ENCODE assay signal across 16 cellular contexts in genomic region chr19:54495284-54495683, GRCh38. TPM values are rescaled to one million over a fixed set of nuclear protein-coding genes. Genes with fewer than 3 reads are reported as not detected.
DNase-seq lines count a peak whose midpoint lies in the region; ATAC-seq, FAIRE-seq and TF ChIP-seq lines count a peak whose summit lies in the region.
"Not testable (repeated sequence)": the region's sequence is repeated elsewhere in the genome, so short reads cannot be mapped to it uniquely, and the experiment has no call there.
"Had no signal": no experiment of that assay in that cellular context is flagged by ENCODE, and none has a peak within 500 bp of the region (broad histone marks: within the 10 kb centered on the region; RNA-seq: fewer than 3 reads in every experiment).

No MANE protein-coding gene starts in this region.

- 37% methylated on average over 5 of the region's 5 CpGs for WGBS in GM12878 (ENCODE audit: insufficient coverage, insufficient replicate concordance, low lambda C conversion rate, missing lambda C conversion rate)

- in situ Hi-C loops in GM12878 (cut with MboI): not testable (repeated sequence)

- H3K27ac Mint-ChIP-seq in effector memory CD8-positive, alpha-beta T cell; memory B cell: not testable (repeated sequence)

- not testable (repeated sequence) for TF ChIP-seq RAD21 in GM12878 (IDR thresholded peaks at IDR 0.05; ENCODE audit: insufficient read depth, low read depth, low read length)

- not testable (repeated sequence) for H3K79me2 ChIP-seq in DND-41 (ENCODE audit: insufficient read depth, low read length); GM12878 (ENCODE audit: control insufficient read depth, insufficient read depth, low read length); osteoblast (ENCODE audit: insufficient read depth, low read length)

- H3K4me2 ChIP-seq in BLaER1 treated with 17β-estradiol and CSF1 and Interleukin-3, amounts not matched to agents 10 nM and 100 nM: peak overlapping the region in 7 of 11 experiments; percentile 12 to 49 (median 33); a peak in 12 of 22 replicates
- H3K4me2 ChIP-seq in DND-41 (ENCODE audit: insufficient read depth, low read length); GM12878 (ENCODE audit: control insufficient read depth, insufficient read depth); osteoblast (ENCODE audit: insufficient read depth, low read length): not testable (repeated sequence)

- peaks cover 10 to 52% of the 10 kb centered on the region in 2 donors for H3K27me3 Mint-ChIP-seq in effector memory CD8-positive, alpha-beta T cell
- peaks cover 34% of the 10 kb centered on the region for H3K27me3 Mint-ChIP-seq in memory B cell

- not testable (repeated sequence) for H3K9me3 Mint-ChIP-seq in effector memory CD8-positive, alpha-beta T cell; memory B cell

- H3K4me3 ChIP-seq in BLaER1 treated with 17β-estradiol and CSF1 and Interleukin-3, amounts not matched to agents 10 nM and 100 nM; DND-41 (ENCODE audit: low read depth in 1 of 2, low read length in 2 of 2); GM12878; osteoblast (ENCODE audit: insufficient read depth, low read length): not testable (repeated sequence)

- H2AFZ ChIP-seq in DND-41 (ENCODE audit: low read depth, low read length); GM12878 (ENCODE audit: control insufficient read depth, low read depth, low read length); osteoblast (ENCODE audit: low read length): not testable (repeated sequence)

- H3K27me3 ChIP-seq in BLaER1 treated with 17β-estradiol and CSF1 and Interleukin-3, amounts not matched to agents 10 nM and 100 nM: peaks cover 0 to 62% (median 0%) of the 10 kb centered on the region in 11 experiments; a peak in 5 of 22 replicates
- not testable (repeated sequence) for H3K27me3 ChIP-seq in DND-41 (ENCODE audit: insufficient read depth, low read length, poor library complexity); GM12878 (replicated peaks in 1 of 2; ENCODE audit: control insufficient read depth in 2 of 2, insufficient read depth in 2 of 2, low read length in 1 of 2); osteoblast (ENCODE audit: insufficient read depth, low read length)

- H3K4me1 Mint-ChIP-seq in effector memory CD8-positive, alpha-beta T cell (ENCODE audit: low read depth in 2 of 2): peaks cover 16 to 26% of the 10 kb centered on the region in 2 donors
- H3K4me1 Mint-ChIP-seq in memory B cell: peaks cover 11% of the 10 kb centered on the region

- peaks cover 0 to 87% (median 72%) of the 10 kb centered on the region in 10 experiments; a peak in 17 of 20 replicates for H3K4me1 ChIP-seq in BLaER1 treated with 17β-estradiol and CSF1 and Interleukin-3, amounts not matched to agents 10 nM and 100 nM
- H3K4me1 ChIP-seq in DND-41 (ENCODE audit: insufficient read depth, low read length): peaks cover 22% of the 10 kb centered on the region
- not testable (repeated sequence) for H3K4me1 ChIP-seq in GM12878 (ENCODE audit: control insufficient read depth, insufficient read depth, low read length); osteoblast (ENCODE audit: insufficient read depth, low read length)

- SMC1A ChIA-PET in GM12878 (lab: Charles Lee; ENCODE audit: uncharacterized antibody, unreplicated experiment): interaction anchor here (0.8 to 1.5 kb wide), 3 partner anchors 11 to 180 kb away, joined by 3 to 4 read pairs (median 4); no protein-coding TSS in a partner anchor

- ATAC-seq in DND-41 (ENCODE audit: insufficient read depth, low read depth) (peak; percentile 47; the same call in 1 of the 3 replicates), GM12878 (peak; percentile 41; the same call in 1 of the 3 replicates), memory B cell (ENCODE audit: low read depth) (peak; percentile 60)
- peak; percentile 59 for ATAC-seq in effector memory CD8-positive, alpha-beta T cell (replicated peaks)

- not testable (repeated sequence) for H3K36me3 ChIP-seq in BLaER1 treated with 17β-estradiol and CSF1 and Interleukin-3, amounts not matched to agents 10 nM and 100 nM; DND-41 (ENCODE audit: insufficient read depth, low read length); GM12878 (ENCODE audit: control insufficient read depth in 2 of 2, insufficient read depth in 2 of 2, low read length in 1 of 2); osteoblast (ENCODE audit: insufficient read depth, low read length)

- TF ChIP-seq EP300 in GM12878 (IDR thresholded peaks at IDR 0.05; ENCODE audit: borderline replicate concordance in 1 of 2, control insufficient read depth in 1 of 2, low read depth in 2 of 2, low read length in 2 of 2): not testable (repeated sequence)

- H4K20me1 ChIP-seq in BLaER1 treated with 17β-estradiol and CSF1 and Interleukin-3, amounts not matched to agents 10 nM and 100 nM; DND-41 (ENCODE audit: insufficient read depth, low read length); GM12878 (ENCODE audit: control insufficient read depth, insufficient read depth); osteoblast (ENCODE audit: insufficient read depth, low read length): not testable (repeated sequence)

- CTCF ChIA-PET in GM12878 (lab: Yijun Ruan, JAX): interaction anchor here (0.7 to 1.7 kb wide), 5 partner anchors 15 to 381 kb away, joined by 3 to 4 read pairs (median 3); no protein-coding TSS in a partner anchor

- not testable (repeated sequence) for H3K9me3 ChIP-seq in BLaER1 treated with 17β-estradiol and CSF1 and Interleukin-3, amounts not matched to agents 10 nM and 100 nM (replicated peaks in 1 of 11); DND-41 (ENCODE audit: insufficient read depth, low read length, severe bottlenecking); GM12878 (replicated peaks; ENCODE audit: control insufficient read depth, insufficient read depth, low read length); osteoblast (ENCODE audit: low read depth, low read length)

- TF ChIP-seq POLR2A in GM12878 (IDR thresholded peaks at IDR 0.05; ENCODE audit: low read depth, low read length): not testable (repeated sequence)

- TF ChIP-seq CTCF in DND-41 (IDR thresholded peaks at IDR 0.05; ENCODE audit: borderline replicate concordance, extremely low read depth, low read length, poor library complexity, severe bottlenecking); GM12878 (IDR thresholded peaks at IDR 0.05 in 2 of 3, conservative IDR thresholded peaks at IDR 0.05 in 1 of 3; ENCODE audit: control insufficient read depth in 2 of 3, extremely low read depth in 1 of 3, insufficient read depth in 1 of 3, low read depth in 3 of 3, low read length in 3 of 3); osteoblast (IDR thresholded peaks at IDR 0.05; ENCODE audit: extremely low read depth, low read depth, low read length): not testable (repeated sequence)

- POLR2A ChIA-PET in GM12878 (lab: Charles Lee): not testable (repeated sequence)

- DNase-seq in DND-41; GM18507 (ENCODE audit: extremely low spot score, insufficient read length, low read depth); GM12878 (ENCODE audit: low read depth, low spot score); effector memory CD8-positive, alpha-beta T cell; memory B cell (ENCODE audit: low spot score in 2 of 2): not testable (repeated sequence)
- DNase-seq in osteoblast (ENCODE audit: insufficient read length, low spot score, missing footprints): peak; percentile 46

- FAIRE-seq in GM18507 (lab: Jason Lieb, UNC): peak; percentile 71
- not testable (repeated sequence) for FAIRE-seq in GM12878 (lab: Jason Lieb, UNC)

- not testable (repeated sequence) for BruUV-seq in GM12878 (replicated peaks; lab: Mats Ljungman, UMichigan)

- intact Hi-C loops in GM12878 (cut with micrococcal nuclease; ENCODE audit: unreplicated experiment): not testable (repeated sequence)

- not testable (repeated sequence) for H3K4me3 Mint-ChIP-seq in effector memory CD8-positive, alpha-beta T cell; memory B cell

- not testable (repeated sequence) for H3K9ac ChIP-seq in BLaER1 treated with 17β-estradiol and CSF1 and Interleukin-3, amounts not matched to agents 10 nM and 100 nM; DND-41 (ENCODE audit: low read depth, low read length); GM12878 (ENCODE audit: control insufficient read depth, insufficient read depth, low read length)

- RAD21 ChIA-PET in GM12878 (lab: Charles Lee; ENCODE audit: unreplicated experiment): not testable (repeated sequence)

- not testable (repeated sequence) for H3K36me3 Mint-ChIP-seq in effector memory CD8-positive, alpha-beta T cell (ENCODE audit: insufficient read depth); memory B cell

- not testable (repeated sequence) for H3K27ac ChIP-seq in BLaER1 treated with 17β-estradiol and CSF1 and Interleukin-3, amounts not matched to agents 10 nM and 100 nM; DND-41 (ENCODE audit: low read length); GM12878 (ENCODE audit: control insufficient read depth, insufficient read depth); osteoblast (ENCODE audit: low read depth, low read length)

RNA-seq across cellular contexts. Expression of gene LAIR2, which starts 7.3 kb away (rescaled TPM):
- not detected in 2 replicates for total RNA-seq in GM12878 (2013; cell fraction: nucleolus; rRNA removed)
- total RNA-seq in GM12878 (2014; rRNA removed): not detected in 2 replicates
- total RNA-seq in GM12878 (2014; rRNA removed; fragmentation: Illumina TruSeq; extraction: Trizol): not detected in 2 replicates
- not detected in 2 replicates for total RNA-seq in GM12878 (2021)
- not detected for polyA plus RNA-seq in GM12878 (2011; ENCODE audit: low read depth)
- 0.26 TPM in 1 of 2 replicates, not detected in the other for polyA plus RNA-seq in GM12878 (2011; rRNA removed)
- 0.27 and 0.40 TPM in 2 replicates for polyA plus RNA-seq in GM12878 (2011; cell fraction: cytosol; rRNA removed)
- 0.54 TPM in 1 of 2 replicates, not detected in the other for polyA plus RNA-seq in GM12878 (2011; cell fraction: nucleus; rRNA removed)
- polyA plus RNA-seq in GM12878 (2012): 0.18 TPM in 1 of 2 replicates, not detected in the other
- polyA plus RNA-seq in GM12878 (2014; fragmentation: Illumina TruSeq; extraction: Trizol): not detected in 2 replicates
- polyA plus RNA-seq in GM12878 (2014; fragmentation: Nextera tagmentation; extraction: Ambion mirVana): not detected
- polyA plus RNA-seq in GM12878 (2014; rRNA removed): not detected in 2 replicates
- not detected for polyA plus RNA-seq in GM12878 (2016; fragmentation: Nextera tagmentation; extraction: Ambion mirVana)
- polyA minus RNA-seq in GM12878 (2011; rRNA and poly(A)+ RNA removed): not detected in 2 replicates
- not detected in 2 replicates for polyA minus RNA-seq in GM12878 (2011; cell fraction: cytosol; rRNA and poly(A)+ RNA removed)
- polyA minus RNA-seq in GM12878 (2011; cell fraction: nucleus; rRNA and poly(A)+ RNA removed): not detected in 2 replicates
- not detected in 2 replicates for total RNA-seq in osteoblast
- total RNA-seq: A673, Caco-2, Calu3, Daoy, G401 had no signal
- polyA plus RNA-seq: AG04450 had no signal

RNA-seq across cellular contexts. Expression of gene CDC42EP5, which starts 22.2 kb away (rescaled TPM):
- 3.9 and 7.3 TPM in 2 replicates for total RNA-seq in GM12878 (2013; cell fraction: nucleolus; rRNA removed)
- 1.3 and 1.8 TPM in 2 replicates for total RNA-seq in GM12878 (2014; rRNA removed)
- total RNA-seq in GM12878 (2014; rRNA removed; fragmentation: Illumina TruSeq; extraction: Trizol): 1.2 TPM in 1 of 2 replicates, not detected in the other
- 1.4 and 1.5 TPM in 2 replicates for total RNA-seq in GM12878 (2021)
- polyA plus RNA-seq in GM12878 (2011; ENCODE audit: low read depth): not detected
- polyA plus RNA-seq in GM12878 (2011; rRNA removed): 0.40 and 0.42 TPM in 2 replicates
- 0.81 and 1.2 TPM in 2 replicates for polyA plus RNA-seq in GM12878 (2011; cell fraction: cytosol; rRNA removed)
- polyA plus RNA-seq in GM12878 (2011; cell fraction: nucleus; rRNA removed): 0.23 and 0.99 TPM in 2 replicates
- 0.49 and 0.79 TPM in 2 replicates for polyA plus RNA-seq in GM12878 (2012)
- not detected in 2 replicates for polyA plus RNA-seq in GM12878 (2014; fragmentation: Illumina TruSeq; extraction: Trizol)
- not detected for polyA plus RNA-seq in GM12878 (2014; fragmentation: Nextera tagmentation; extraction: Ambion mirVana)
- 1.1 and 1.4 TPM in 2 replicates for polyA plus RNA-seq in GM12878 (2014; rRNA removed)
- not detected for polyA plus RNA-seq in GM12878 (2016; fragmentation: Nextera tagmentation; extraction: Ambion mirVana)
- not detected in 2 replicates for polyA minus RNA-seq in GM12878 (2011; rRNA and poly(A)+ RNA removed)
- not detected in 2 replicates for polyA minus RNA-seq in GM12878 (2011; cell fraction: cytosol; rRNA and poly(A)+ RNA removed)
- not detected in 2 replicates for polyA minus RNA-seq in GM12878 (2011; cell fraction: nucleus; rRNA and poly(A)+ RNA removed)
- total RNA-seq in osteoblast: 18.8 and 20.3 TPM in 2 replicates
- total RNA-seq: CD4-positive, alpha-beta memory T cell; CD4-positive, CD25-positive, alpha-beta regulatory T cell had no signal
- polyA plus RNA-seq: CD14-positive monocyte; CD4-positive, alpha-beta memory T cell; CD4-positive, CD25-positive, alpha-beta regulatory T cell had no signal

RNA-seq across cellular contexts. Expression of gene LENG9, which starts 31.7 kb away (rescaled TPM):
- total RNA-seq in GM12878 (2013; cell fraction: nucleolus; rRNA removed): 3.4 and 4.5 TPM in 2 replicates
- 2.9 and 4.0 TPM in 2 replicates for total RNA-seq in GM12878 (2014; rRNA removed)
- 0.76 and 0.78 TPM in 2 replicates for total RNA-seq in GM12878 (2014; rRNA removed; fragmentation: Illumina TruSeq; extraction: Trizol)
- 2.5 and 3.5 TPM in 2 replicates for total RNA-seq in GM12878 (2021)
- polyA plus RNA-seq in GM12878 (2011; ENCODE audit: low read depth): 0.26 TPM
- polyA plus RNA-seq in GM12878 (2011; rRNA removed): 0.09 and 0.20 TPM in 2 replicates
- 0.27 and 0.55 TPM in 2 replicates for polyA plus RNA-seq in GM12878 (2011; cell fraction: cytosol; rRNA removed)
- 0.67 and 0.78 TPM in 2 replicates for polyA plus RNA-seq in GM12878 (2011; cell fraction: nucleus; rRNA removed)
- 1.1 and 1.8 TPM in 2 replicates for polyA plus RNA-seq in GM12878 (2012)
- 0.11 and 0.46 TPM in 2 replicates for polyA plus RNA-seq in GM12878 (2014; fragmentation: Illumina TruSeq; extraction: Trizol)
- 1 to 10 TPM in 1 of 2 experiments, under 1 TPM in 1; 0.18 to 1.7 TPM for polyA plus RNA-seq in GM12878 (2014; fragmentation: Nextera tagmentation; extraction: Ambion mirVana)
- 2.1 and 2.7 TPM in 2 replicates for polyA plus RNA-seq in GM12878 (2014; rRNA removed)
- under 1 TPM in 1 of 2 experiments, not detected in 1; 0.09 TPM for polyA plus RNA-seq in GM12878 (2016; fragmentation: Nextera tagmentation; extraction: Ambion mirVana)
- 0.22 and 1.8 TPM in 2 replicates for polyA minus RNA-seq in GM12878 (2011; rRNA and poly(A)+ RNA removed)
- polyA minus RNA-seq in GM12878 (2011; cell fraction: cytosol; rRNA and poly(A)+ RNA removed): 1.2 and 1.7 TPM in 2 replicates
- 2.8 and 3.3 TPM in 2 replicates for polyA minus RNA-seq in GM12878 (2011; cell fraction: nucleus; rRNA and poly(A)+ RNA removed)
- 14.4 and 21.4 TPM in 2 replicates for total RNA-seq in osteoblast

RNA-seq across cellular contexts. Expression of gene LENG8, which starts 46.3 kb away (rescaled TPM):
- total RNA-seq in GM12878 (2013; cell fraction: nucleolus; rRNA removed): 745 and 840 TPM in 2 replicates
- total RNA-seq in GM12878 (2014; rRNA removed) (21.7 and 26.3 TPM in 2 replicates), GM12878 (2014; rRNA removed; fragmentation: Illumina TruSeq; extraction: Trizol) (11.3 and 11.5 TPM in 2 replicates), GM12878 (2021) (119 and 145 TPM in 2 replicates), osteoblast (40.7 and 42.3 TPM in 2 replicates)
- polyA plus RNA-seq in GM12878 (2011; ENCODE audit: low read depth): 107 TPM
- polyA plus RNA-seq in GM12878 (2011; rRNA removed) (16.2 and 36.4 TPM in 2 replicates), GM12878 (2014; fragmentation: Illumina TruSeq; extraction: Trizol) (14.8 and 32.4 TPM in 2 replicates), GM12878 (2014; fragmentation: Nextera tagmentation; extraction: Ambion mirVana) (1 to 10 TPM; 2.3 to 2.5 TPM), GM12878 (2014; rRNA removed) (143 and 168 TPM in 2 replicates), GM12878 (2016; fragmentation: Nextera tagmentation; extraction: Ambion mirVana) (10 to 100 TPM; 46.0 to 51.4 TPM)
- polyA plus RNA-seq in GM12878 (2011; cell fraction: cytosol; rRNA removed): 67.6 and 93.3 TPM in 2 replicates
- 848 and 1,111 TPM in 2 replicates for polyA plus RNA-seq in GM12878 (2011; cell fraction: nucleus; rRNA removed)
- polyA plus RNA-seq in GM12878 (2012): 140 and 142 TPM in 2 replicates
- 30.6 and 63.8 TPM in 2 replicates for polyA minus RNA-seq in GM12878 (2011; rRNA and poly(A)+ RNA removed)
- polyA minus RNA-seq in GM12878 (2011; cell fraction: cytosol; rRNA and poly(A)+ RNA removed): 25.0 and 27.4 TPM in 2 replicates
- 96.6 and 120 TPM in 2 replicates for polyA minus RNA-seq in GM12878 (2011; cell fraction: nucleus; rRNA and poly(A)+ RNA removed)
